ENCODE assay signal across 10 cellular contexts in genomic region chr13:25180795-25181537, GRCh38. TPM values are rescaled to one million over a fixed set of nuclear protein-coding genes. Genes with fewer than 3 reads are reported as not detected.
DNase-seq lines count a peak whose midpoint lies in the region; ATAC-seq and TF ChIP-seq lines count a peak whose summit lies in the region.
"Had no signal": no experiment of that assay in that cellular context is flagged by ENCODE, and none has a peak within 500 bp of the region (broad histone marks: within the 10 kb centered on the region; RNA-seq: fewer than 3 reads in every experiment).

No MANE protein-coding gene starts in this region.

- no peak overlapping the region for H3K27ac ChIP-seq in testis
- H3K27ac ChIP-seq in hepatocyte = no peak overlapping the region
- H3K27ac ChIP-seq: ovary had no signal

- H3K9me3 ChIP-seq in testis (no peaks in the 10 kb centered on the region), hepatocyte (ENCODE audit: low read depth) (no peaks in the 10 kb centered on the region)
- H3K9me3 ChIP-seq: ovary had no signal

- no peak overlapping the region for H3K4me3 ChIP-seq in testis
- H3K4me3 ChIP-seq in hepatocyte = no peak overlapping the region
- H3K4me3 ChIP-seq: ovary had no signal

- no peaks in the 10 kb centered on the region for H3K9me2 ChIP-seq in hepatocyte (replicated peaks; ENCODE audit: insufficient read depth)

- H3K36me3 ChIP-seq in testis (ENCODE audit: low read depth, missing control alignments) = no peaks in the 10 kb centered on the region
- no peaks in the 10 kb centered on the region for H3K36me3 ChIP-seq in hepatocyte (replicated peaks; ENCODE audit: insufficient read depth, low read depth)
- H3K36me3 ChIP-seq: ovary had no signal

- H3K4me1 ChIP-seq in testis = no peaks in the 10 kb centered on the region
- H3K4me1 ChIP-seq in hepatocyte (ENCODE audit: insufficient read depth) = peaks cover 4% of the 10 kb centered on the region

- H3K27me3 ChIP-seq in testis (no peaks in the 10 kb centered on the region), hepatocyte (no peaks in the 10 kb centered on the region)
- H3K27me3 ChIP-seq: ovary had no signal

- no peaks in the 10 kb centered on the region for H4K20me1 ChIP-seq in hepatocyte (ENCODE audit: insufficient read depth, poor library complexity, severe bottlenecking)

- DNase-seq in retina (peak; percentile 69), testis (no peak), hepatocyte (ENCODE audit: low spot score) (no peak), NCI-H1092 (lab: John Stamatoyannopoulos, UW) (no peak)
- DNase-seq in stimulated activated CD4-positive, alpha-beta T cell treated with anti-CD3 and anti-CD28 coated beads, Interleukin-2, amount 100 ng/mL, for 24 hours = no peak
- DNase-seq: ovary, SHP77 treated with DMSO at 0.1 percent for 48 hours had no signal

- H3K4me2 ChIP-seq in hepatocyte = no peak overlapping the region

- no peak for TF ChIP-seq POLR2A in testis (IDR thresholded peaks at IDR 0.05)

- whole genome bisulfite sequencing in testis, 2 donors = 63 to 64% methylated on average over 3 of the region's 3 CpGs
- WGBS in hepatocyte (ENCODE audit: low lambda C conversion rate, missing lambda C conversion rate) = 61% methylated on average over 3 of the region's 3 CpGs

- ATAC-seq in GM18909 (IDR thresholded peaks at IDR 0.05; ENCODE audit: poor library complexity, unreplicated experiment) (peak; percentile 79), HG02642 (IDR thresholded peaks at IDR 0.05; ENCODE audit: poor library complexity, unreplicated experiment) (peak; percentile 81), HG03571 (IDR thresholded peaks at IDR 0.05; ENCODE audit: unreplicated experiment) (peak; percentile 69)

- TF ChIP-seq CTCF in testis (IDR thresholded peaks at IDR 0.05) = no peak
- no peak for TF ChIP-seq CTCF in hepatocyte (IDR thresholded peaks at IDR 0.05; ENCODE audit: poor library complexity)

- intact Hi-C loops in testis (cut with DNase I; ENCODE audit: low total_unique reads) = no loop called here

- H3K79me2 ChIP-seq in hepatocyte = no peaks in the 10 kb centered on the region

- H2AFZ ChIP-seq in hepatocyte = no peak overlapping the region

RNA-seq across cellular contexts. Expression of gene AMER2, which starts 8.9 kb away (rescaled TPM):
- total RNA-seq in testis = 1 to 10 TPM; 1.5 to 2.9 TPM
- polyA plus RNA-seq in testis (ENCODE audit: insufficient read depth, low read depth, low replicate concordance) = 2.3 TPM
- total RNA-seq in hepatocyte = 0.23 and 0.24 TPM in 2 replicates
- 0.02 and 0.18 TPM in 2 replicates for polyA plus RNA-seq in hepatocyte
